In the genomic region with DNA sequence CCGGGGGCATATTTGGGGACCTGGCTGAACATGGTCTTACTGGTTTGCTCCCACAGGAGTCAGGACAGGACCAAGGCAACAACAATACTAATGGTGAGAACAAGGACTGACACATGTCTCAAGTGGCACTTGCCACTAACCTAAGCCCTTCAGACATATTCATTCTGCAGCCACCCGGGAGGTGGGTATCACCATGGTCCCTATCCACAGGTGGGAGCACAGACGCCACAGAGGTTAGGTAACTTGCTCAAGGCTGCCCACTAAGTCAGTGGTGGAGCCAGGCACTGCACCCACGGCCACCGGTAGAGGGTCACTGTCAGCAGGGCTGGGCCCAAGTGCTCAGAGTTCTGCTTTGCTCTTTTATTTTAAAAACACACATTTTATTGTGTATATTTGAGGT, we compare ENCODE assay signal across 9 cellular contexts. TPM values are rescaled to one million over a fixed set of nuclear protein-coding genes. Genes with fewer than 3 reads are reported as not detected.
DNase-seq lines count a peak whose midpoint lies in the region; ATAC-seq, FAIRE-seq and TF ChIP-seq lines count a peak whose summit lies in the region.
"Had no signal": no experiment of that assay in that cellular context is flagged by ENCODE, and none has a peak within 500 bp of the region (broad histone marks: within the 10 kb centered on the region; RNA-seq: fewer than 3 reads in every experiment).

No MANE protein-coding gene starts in this region.

- H3K27ac ChIP-seq in HepG2 (ENCODE audit: extremely low read length, insufficient read depth, low read length) = no peak overlapping the region
- H3K27ac ChIP-seq: adrenal gland had no signal

- POLR2A ChIA-PET in AG04449 (lab: Yijun Ruan, JAX) = no interaction called here
- POLR2A ChIA-PET in WTC11 (lab: Charles Lee) = no interaction called here
- POLR2A ChIA-PET in HepG2 (lab: Yijun Ruan, JAX) = no interaction called here

- H3K36me3 Mint-ChIP-seq in WTC11 = no peaks in the 10 kb centered on the region

- no TSS peak for BruUV-seq in HepG2 (replicated peaks; lab: Mats Ljungman, UMichigan)

- no peaks in the 10 kb centered on the region for H3K27me3 ChIP-seq in HepG2 (ENCODE audit: control insufficient read depth in 1 of 2, insufficient read depth in 2 of 2, low read length in 2 of 2)
- H3K27me3 ChIP-seq: adrenal gland had no signal

- H3K9me3 Mint-ChIP-seq in WTC11 = peaks cover under 1% of the 10 kb centered on the region

- H3K36me3 ChIP-seq in HepG2 (replicated peaks in 1 of 2; ENCODE audit: control insufficient read depth in 1 of 2, insufficient read depth in 2 of 2, low read length in 2 of 2) = peaks cover 8 to 14% of the 10 kb centered on the region in 2 experiments; a peak in 2 of 5 replicates
- H3K36me3 ChIP-seq: adrenal gland had no signal

- TF ChIP-seq RAD21 in HepG2 (CRISPR knock-in tag; IDR thresholded peaks at IDR 0.05) = no peak

- TF ChIP-seq CTCF in AG04449 (IDR thresholded peaks at IDR 0.05; ENCODE audit: insufficient read depth, low read length, missing control alignments) (peak; percentile 33), WTC11 (IDR thresholded peaks at IDR 0.05) (peak; percentile 50), HepG2 (CRISPR knock-in tag; IDR thresholded peaks at IDR 0.05) (peak; percentile 27)

- intact Hi-C loops in HepG2 (cut with micrococcal nuclease; ENCODE audit: unreplicated experiment) = loop anchor here (10.0 kb wide), 1 partner anchor 139 kb away; no protein-coding TSS in a partner anchor

- ATAC-seq in WTC11 = peak; percentile 93
- ATAC-seq in HepG2 = peak; percentile 86
- no peak for ATAC-seq in HG03342 (IDR thresholded peaks at IDR 0.05; ENCODE audit: unreplicated experiment)
- no peak for ATAC-seq in GM21390 (IDR thresholded peaks at IDR 0.05; ENCODE audit: unreplicated experiment)
- no peak for ATAC-seq in GM21737 (IDR thresholded peaks at IDR 0.05; ENCODE audit: unreplicated experiment)

- H3K79me2 ChIP-seq in HepG2 (ENCODE audit: insufficient read depth, low read length) = no peaks in the 10 kb centered on the region

- no peak overlapping the region for H3K9ac ChIP-seq in HepG2 (ENCODE audit: insufficient read depth, low read depth, low read length)

- WGBS in HepG2 (ENCODE audit: low lambda C conversion rate) = 78% methylated on average over 3 of the region's 5 CpGs

- H4K20me1 ChIP-seq in HepG2 (ENCODE audit: insufficient read depth, low read length) = no peaks in the 10 kb centered on the region

- no peak overlapping the region for H3K4me3 ChIP-seq in AG04449 (ENCODE audit: low read depth, low read length)
- no peak overlapping the region for H3K4me3 ChIP-seq in HepG2 (replicated peaks in 1 of 3; ENCODE audit: insufficient read depth in 1 of 3, low read depth in 2 of 3, low read length in 3 of 3)
- H3K4me3 ChIP-seq: adrenal gland had no signal

- FAIRE-seq in GM18507 (lab: Jason Lieb, UNC) = peak; percentile 36
- peak; percentile 64 for FAIRE-seq in HepG2 (lab: Jason Lieb, UNC)

- CTCF ChIA-PET in AG04449 (lab: Yijun Ruan, JAX) (no interaction called here), WTC11 (lab: Charles Lee) (interaction anchor here (1.0 to 2.1 kb wide), 2 partner anchors 10 to 19 kb away, joined by 5 to 10 read pairs; no protein-coding TSS in a partner anchor), HepG2 (lab: Yijun Ruan, JAX; ENCODE audit: low intra/inter-chr PET ratio, low total read pairs) (no interaction called here)

- H3K4me2 ChIP-seq in HepG2 (ENCODE audit: low read depth, low read length) = no peak overlapping the region

- TF ChIP-seq EP300 in HepG2 (IDR thresholded peaks at IDR 0.05; ENCODE audit: low read depth in 2 of 2, low read length in 2 of 2) (no peak), HepG2 (CRISPR knock-in tag; IDR thresholded peaks at IDR 0.05; ENCODE audit: borderline replicate concordance) (no peak)

- no peak overlapping the region for H2AFZ ChIP-seq in HepG2 (ENCODE audit: low read length)

- no peak for TF ChIP-seq POLR2A in HepG2 (IDR thresholded peaks at IDR 0.05; ENCODE audit: insufficient read depth in 1 of 2, low read depth in 2 of 2, low read length in 2 of 2)

- in situ Hi-C loops in HepG2 (cut with HindIII; ENCODE audit: extremely low pct_ligation_motif_present, low pct_unique_long_range_greater_than_20kb) = no loop called here

- no peaks in the 10 kb centered on the region for H3K27me3 Mint-ChIP-seq in WTC11 (ENCODE audit: low read depth)

- H3K9me3 ChIP-seq in HepG2 (ENCODE audit: low read length) = no peaks in the 10 kb centered on the region
- H3K9me3 ChIP-seq: adrenal gland had no signal

- H3K27ac Mint-ChIP-seq in WTC11 = no peak overlapping the region

- no peaks in the 10 kb centered on the region for H3K4me1 Mint-ChIP-seq in WTC11

- DNase-seq in AG04449 (ENCODE audit: low read depth, low spot score) (no peak), GM18507 (ENCODE audit: extremely low spot score, insufficient read length, low read depth) (no peak), WTC11 (ENCODE audit: low spot score) (peak; percentile 47), HepG2 (ENCODE audit: low spot score) (no peak)
- DNase-seq in stimulated activated CD8-positive, alpha-beta memory T cell treated with anti-CD3 and anti-CD28 coated beads, Interleukin-4, amount 100 ng/mL, for 48 hours = no peak

- H3K4me1 ChIP-seq in HepG2 (ENCODE audit: insufficient read depth, low read length) = no peaks in the 10 kb centered on the region
- H3K4me1 ChIP-seq: adrenal gland had no signal

- no peak overlapping the region for H3K4me3 Mint-ChIP-seq in WTC11

TF ChIP-seq in WTC11, 78 proteins besides CTCF, POLR2A, EP300 and RAD21 (continues in another document):
- no peak for TF ChIP-seq CREM (CRISPR knock-in tag; IDR thresholded peaks at IDR 0.05)
- TF ChIP-seq ZNF423 (CRISPR knock-in tag; IDR thresholded peaks at IDR 0.05) = no peak
- TF ChIP-seq SMAD4 (CRISPR knock-in tag; IDR thresholded peaks at IDR 0.05) = no peak
- TF ChIP-seq, protein P1, sequence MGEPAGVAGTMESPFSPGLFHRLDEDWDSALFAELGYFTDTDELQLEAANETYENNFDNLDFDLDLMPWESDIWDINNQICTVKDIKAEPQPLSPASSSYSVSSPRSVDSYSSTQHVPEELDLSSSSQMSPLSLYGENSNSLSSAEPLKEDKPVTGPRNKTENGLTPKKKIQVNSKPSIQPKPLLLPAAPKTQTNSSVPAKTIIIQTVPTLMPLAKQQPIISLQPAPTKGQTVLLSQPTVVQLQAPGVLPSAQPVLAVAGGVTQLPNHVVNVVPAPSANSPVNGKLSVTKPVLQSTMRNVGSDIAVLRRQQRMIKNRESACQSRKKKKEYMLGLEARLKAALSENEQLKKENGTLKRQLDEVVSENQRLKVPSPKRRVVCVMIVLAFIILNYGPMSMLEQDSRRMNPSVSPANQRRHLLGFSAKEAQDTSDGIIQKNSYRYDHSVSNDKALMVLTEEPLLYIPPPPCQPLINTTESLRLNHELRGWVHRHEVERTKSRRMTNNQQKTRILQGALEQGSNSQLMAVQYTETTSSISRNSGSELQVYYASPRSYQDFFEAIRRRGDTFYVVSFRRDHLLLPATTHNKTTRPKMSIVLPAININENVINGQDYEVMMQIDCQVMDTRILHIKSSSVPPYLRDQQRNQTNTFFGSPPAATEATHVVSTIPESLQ (CRISPR knock-in tag; IDR thresholded peaks at IDR 0.05) = no peak

TF ChIP-seq in HepG2, 621 proteins besides CTCF, POLR2A, EP300 and RAD21:
- peak; percentile 33 for TF ChIP-seq STAG1 (CRISPR knock-in tag; IDR thresholded peaks at IDR 0.05)
- TF ChIP-seq HCFC1 (IDR thresholded peaks at IDR 0.05; ENCODE audit: low read depth, low read length) = no peak

RNA-seq across cellular contexts. Expression of a gene that starts 29.8 kb away (rescaled TPM):
- total RNA-seq in WTC11 (2021) = 28.1 to 33.5 TPM (median 28.4 TPM) in 3 replicates
- total RNA-seq in HepG2 (2016; rRNA removed; fragmentation: Illumina TruSeq; extraction: Trizol) = 16.2 and 26.0 TPM in 2 replicates
- total RNA-seq in HepG2 (2016; cell fraction: cytosol; rRNA removed; fragmentation: Illumina TruSeq; extraction: Trizol; ENCODE audit: low read depth) = 13.0 and 13.9 TPM in 2 replicates
- total RNA-seq in HepG2 (2016; cell fraction: insoluble cytoplasmic fraction; rRNA removed; fragmentation: Illumina TruSeq; extraction: Trizol) = 14.4 and 25.9 TPM in 2 replicates
- total RNA-seq in HepG2 (2016; cell fraction: membrane; rRNA removed; fragmentation: Illumina TruSeq; extraction: Trizol) = 26.7 and 29.5 TPM in 2 replicates
- 29.5 and 32.0 TPM in 2 replicates for total RNA-seq in HepG2 (2016; cell fraction: nucleus; rRNA removed; fragmentation: Illumina TruSeq; extraction: Trizol)
- 71.1 and 86.1 TPM in 2 replicates for polyA plus RNA-seq in HepG2 (2011; rRNA removed)
- 96.6 and 106 TPM in 2 replicates for polyA plus RNA-seq in HepG2 (2011; cell fraction: cytosol; rRNA removed)
- polyA plus RNA-seq in HepG2 (2011; cell fraction: nucleus; rRNA removed) = 91.3 and 94.1 TPM in 2 replicates
- 29.5 and 44.0 TPM in 2 replicates for polyA plus RNA-seq in HepG2 (2012)
- polyA plus RNA-seq in HepG2 (2016; cell fraction: cytosol; fragmentation: Illumina TruSeq; extraction: Trizol; ENCODE audit: low read depth) = 14.8 and 14.9 TPM in 2 replicates
- polyA plus RNA-seq in HepG2 (2016; cell fraction: insoluble cytoplasmic fraction; fragmentation: Illumina TruSeq; extraction: Trizol; ENCODE audit: low read depth) = 15.7 and 17.4 TPM in 2 replicates
- 21.4 and 26.3 TPM in 2 replicates for polyA plus RNA-seq in HepG2 (2016; cell fraction: membrane; fragmentation: Illumina TruSeq; extraction: Trizol; ENCODE audit: low read depth)
- polyA plus RNA-seq in HepG2 (2016; cell fraction: nucleus; fragmentation: Illumina TruSeq; extraction: Trizol; ENCODE audit: insufficient read depth, low read depth) = 46.8 and 48.2 TPM in 2 replicates
- polyA minus RNA-seq in HepG2 (2011; rRNA and poly(A)+ RNA removed; ENCODE audit: low replicate concordance) = 115 and 139 TPM in 2 replicates
- polyA minus RNA-seq in HepG2 (2011; cell fraction: cytosol; rRNA and poly(A)+ RNA removed) = 31.0 and 41.7 TPM in 2 replicates
- polyA minus RNA-seq in HepG2 (2011; cell fraction: nucleus; rRNA and poly(A)+ RNA removed) = 32.1 and 40.2 TPM in 2 replicates

Comparison
In these comparisons a context has a peak if more than half of its experiments do, and no peak if none do; other contexts are left out.
1. ATAC-seq: peak in WTC11 (single experiment) and HepG2 (single experiment); none in HG03342 (single experiment), GM21390 (single experiment) and GM21737 (single experiment).
2. Peak in every context shown above with its lines, with median percentiles within 50 percentile points of each other: CTCF ChIP-seq.